In genomic region chr5:176812269-176813259, GRCh38 we compare ENCODE assay signal across 9 cellular contexts. TPM values are rescaled to one million over a fixed set of nuclear protein-coding genes. Genes with fewer than 3 reads are reported as not detected.
DNase-seq lines count a peak whose midpoint lies in the region; ATAC-seq, FAIRE-seq and TF ChIP-seq lines count a peak whose summit lies in the region.
"Had no signal": no experiment of that assay in that cellular context is flagged by ENCODE, and none has a peak within 500 bp of the region (broad histone marks: within the 10 kb centered on the region; RNA-seq: fewer than 3 reads in every experiment).

No MANE protein-coding gene starts in this region.

- peaks cover 8% of the 10 kb centered on the region for H3K4me1 Mint-ChIP-seq in activated CD4-positive, alpha-beta T cell treated with anti-CD3 and anti-CD28 coated beads for 36 hours

- no peak for FAIRE-seq in H1 (lab: Jason Lieb, UNC)

- H3K79me1 ChIP-seq in H1 (ENCODE audit: low read depth, low read length) = no peaks in the 10 kb centered on the region; the same call in 1 of the 2 replicates

- H3K36me3 ChIP-seq in H1 (ENCODE audit: control insufficient read depth in 2 of 4, insufficient read depth in 4 of 4, low read length in 3 of 4) = no peaks in the 10 kb centered on the region
- H3K36me3 ChIP-seq in smooth muscle cell (ENCODE audit: low read depth) = no peaks in the 10 kb centered on the region
- H3K36me3 ChIP-seq in Peyer's patch = no peaks in the 10 kb centered on the region

- 48% methylated on average over 35 of the region's 37 CpGs; no CpG with 5 or more reads in 1 of the 2 experiments for WGBS in H1 (ENCODE audit: extremely low coverage in 1 of 2, insufficient coverage in 1 of 2, insufficient read length in 1 of 2, insufficient replicate concordance in 2 of 2, low coverage in 1 of 2, low lambda C conversion rate in 2 of 2, missing lambda C conversion rate in 1 of 2), 2 experiments
- WGBS in smooth muscle cell (ENCODE audit: low lambda C conversion rate) = 43% methylated on average over 36 of the region's 37 CpGs

- H2BK20ac ChIP-seq in H1 (ENCODE audit: low read length) = peak overlapping the region; percentile 83; the same call in 1 of the 2 replicates

- no peak overlapping the region for H2AK5ac ChIP-seq in H1 (ENCODE audit: low read depth, low read length)

- H3K23me2 ChIP-seq in H1 (ENCODE audit: low read depth, low read length) = peaks cover 15% of the 10 kb centered on the region; the same call in 1 of the 2 replicates

- H3K14ac ChIP-seq in H1 (ENCODE audit: insufficient read length) = no peak overlapping the region

- no peak for TF ChIP-seq EP300 in H1 (IDR thresholded peaks at IDR 0.05; ENCODE audit: borderline replicate concordance in 1 of 2, low read depth in 2 of 2, low read length in 2 of 2)

- TF ChIP-seq CTCF in H1 (IDR thresholded peaks at IDR 0.05; ENCODE audit: control extremely low read depth in 1 of 3, insufficient read depth in 1 of 3, low read depth in 1 of 3, low read length in 3 of 3) (peak in 2 of 3 experiments; percentile 76 to 77; a peak in 3 of 4 replicates), smooth muscle cell (IDR thresholded peaks at IDR 0.05; ENCODE audit: borderline replicate concordance, insufficient read depth, poor library complexity, severe bottlenecking) (peak; percentile 48), Peyer's patch (IDR thresholded peaks at IDR 0.05) (peak in 1 of 6 experiments; percentile 12)

- H3K4me3 ChIP-seq in H1 (ENCODE audit: extremely low read depth in 1 of 4, insufficient read depth in 2 of 4, low read depth in 3 of 4, low read length in 4 of 4) (no peak overlapping the region), smooth muscle cell (no peak overlapping the region), Peyer's patch (no peak overlapping the region)

- H3K56ac ChIP-seq in H1 (replicated peaks; ENCODE audit: insufficient read length, low read depth, low read length) = no peak overlapping the region

- H4K5ac ChIP-seq in H1 (ENCODE audit: insufficient read length, low read depth, low read length) = no peak overlapping the region

- no peak overlapping the region for H3K23ac ChIP-seq in H1 (ENCODE audit: insufficient read length)

- no peaks in the 10 kb centered on the region for H3K9me3 Mint-ChIP-seq in activated CD4-positive, alpha-beta T cell treated with anti-CD3 and anti-CD28 coated beads for 36 hours (ENCODE audit: low read depth)
- H3K9me3 Mint-ChIP-seq: activated CD4-positive, alpha-beta T cell treated with anti-CD3 and anti-CD28 coated beads, Interleukin-2, amount 10 ng/mL, durations not matched to agents 7 days and 5 days had no signal

- no peaks in the 10 kb centered on the region for H3K79me2 ChIP-seq in H1 (ENCODE audit: control insufficient read depth in 1 of 2, insufficient read depth in 2 of 2, low read length in 2 of 2)
- no peaks in the 10 kb centered on the region for H3K79me2 ChIP-seq in smooth muscle cell (ENCODE audit: low read depth)

- no peaks in the 10 kb centered on the region for H3F3A ChIP-seq in smooth muscle cell (ENCODE audit: low read depth)

- no peak overlapping the region for H2BK120ac ChIP-seq in H1 (replicated peaks; ENCODE audit: low read depth, low read length)

- H3K27ac ChIP-seq in H1 (ENCODE audit: low read depth, low read length) (no peak overlapping the region), smooth muscle cell (ENCODE audit: low read depth) (no peak overlapping the region), Peyer's patch (no peak overlapping the region)

- peak; percentile 73 to 82 for TF ChIP-seq RAD21 in H1 (IDR thresholded peaks at IDR 0.05 in 1 of 2, conservative IDR thresholded peaks at IDR 0.05 in 1 of 2; ENCODE audit: low read depth in 2 of 2, low read length in 2 of 2)

- H3K4me1 ChIP-seq in H1 (replicated peaks in 1 of 4; ENCODE audit: control insufficient read depth in 3 of 4, insufficient read depth in 4 of 4, low read length in 3 of 4) (peaks cover 0 to 49% (median 21%) of the 10 kb centered on the region in 4 experiments; a peak in 6 of 7 replicates), smooth muscle cell (ENCODE audit: low read depth) (peaks cover 22% of the 10 kb centered on the region), Peyer's patch (peaks cover 0 to 23% (median 9%) of the 10 kb centered on the region in 4 donors)

- no peak for ATAC-seq in activated CD4-positive, alpha-beta T cell treated with anti-CD3 and anti-CD28 coated beads for 36 hours

- H2BK12ac ChIP-seq in H1 (ENCODE audit: low read depth, low read length) = peak overlapping the region; percentile 50; the same call in 1 of the 2 replicates

- H3K9me3 ChIP-seq in H1 (ENCODE audit: insufficient read depth in 2 of 2, low read depth in 1 of 2, low read length in 1 of 2) (no peaks in the 10 kb centered on the region), smooth muscle cell (replicated peaks; ENCODE audit: low read depth) (no peaks in the 10 kb centered on the region), Peyer's patch (peaks cover 0 to 5% (median 0%) of the 10 kb centered on the region in 4 donors)

- peaks cover 61% of the 10 kb centered on the region for H3K27me3 Mint-ChIP-seq in activated CD4-positive, alpha-beta T cell treated with anti-CD3 and anti-CD28 coated beads for 36 hours

- H3K18ac ChIP-seq in H1 (ENCODE audit: extremely low read depth, low read length) = peak overlapping the region; percentile 32

- intact Hi-C loops in activated CD4-positive, alpha-beta T cell treated with anti-CD3 and anti-CD28 coated beads for 36 hours (cut with DNase I, micrococcal nuclease) = loop anchor here in 1 of 2 experiments (2.0 to 5.0 kb wide), 2 partner anchors 146 to 300 kb away; no protein-coding TSS in a partner anchor

- peak overlapping the region; percentile 88; the same call in 1 of the 2 replicates for H2BK15ac ChIP-seq in H1 (ENCODE audit: low read length)

- H3K27me3 ChIP-seq in H1 (replicated peaks in 1 of 4; ENCODE audit: control insufficient read depth in 3 of 4, extremely low read depth in 1 of 4, insufficient read depth in 3 of 4, low read length in 3 of 4) (peaks cover 14 to 42% (median 41%) of the 10 kb centered on the region in 4 experiments), smooth muscle cell (ENCODE audit: low read depth) (peaks cover 96% of the 10 kb centered on the region), Peyer's patch (peaks cover 0 to 30% of the 10 kb centered on the region in 2 donors)

- peak; percentile 53 for DNase-seq in activated CD4-positive, alpha-beta T cell treated with anti-CD3 and anti-CD28 coated beads for 36 hours
- DNase-seq in activated CD4-positive, alpha-beta T cell treated with anti-CD3 and anti-CD28 coated beads for 4 hours = no peak
- DNase-seq in NCI-H524 (lab: John Stamatoyannopoulos, UW) (peak; percentile 50 to 66), H1 (ENCODE audit: low read depth in 1 of 2, low spot score in 2 of 2) (peak in 1 of 2 experiments; percentile 86), smooth muscle cell (lab: John Stamatoyannopoulos, UW; ENCODE audit: unreplicated experiment) (no peak), Peyer's patch (no peak), activated T-cell treated with anti-CD3 and anti-CD28 coated beads for 4 hours (no peak)
- DNase-seq in stimulated activated CD4-positive, alpha-beta T cell treated with anti-CD3 and anti-CD28 coated beads, Interleukin-4, amount 100 ng/mL, for 1 hour = no peak
- DNase-seq: activated CD4-positive, alpha-beta T cell treated with anti-CD3 and anti-CD28 coated beads, Interleukin-2, amount 10 ng/mL, durations not matched to agents 7 days and 5 days had no signal

- H3K9ac ChIP-seq in H1 (replicated peaks in 1 of 4; ENCODE audit: extremely low read depth in 1 of 4, low read depth in 3 of 4, low read length in 3 of 4) (no peak overlapping the region; a peak in 1 of 7 replicates), smooth muscle cell (ENCODE audit: low read depth) (no peak overlapping the region)

- no peak overlapping the region for H4K91ac ChIP-seq in H1 (replicated peaks; ENCODE audit: insufficient read length, low read length)

- H4K20me1 ChIP-seq in H1 (replicated peaks in 1 of 2; ENCODE audit: control insufficient read depth in 1 of 2, insufficient read depth in 2 of 2, low read length in 2 of 2) (peaks cover 2 to 15% of the 10 kb centered on the region in 2 experiments), smooth muscle cell (ENCODE audit: low read depth) (no peaks in the 10 kb centered on the region)

- H3K4me2 ChIP-seq in H1 (ENCODE audit: insufficient read depth in 1 of 2, low read depth in 2 of 2, low read length in 2 of 2) (peak overlapping the region in 1 of 2 experiments; percentile 31; a peak in 2 of 4 replicates), smooth muscle cell (no peak overlapping the region)

- no peak overlapping the region for H3K27ac Mint-ChIP-seq in activated CD4-positive, alpha-beta T cell treated with anti-CD3 and anti-CD28 coated beads for 36 hours
- H3K27ac Mint-ChIP-seq: activated CD4-positive, alpha-beta T cell treated with anti-CD3 and anti-CD28 coated beads, Interleukin-2, amount 10 ng/mL, durations not matched to agents 7 days and 5 days had no signal

- H3K4ac ChIP-seq in H1 (replicated peaks; ENCODE audit: insufficient read length, low read depth, low read length) = no peak overlapping the region

- POLR2A ChIA-PET in activated CD4-positive, alpha-beta T cell treated with anti-CD3 and anti-CD28 coated beads for 36 hours (lab: Charles Lee) = no interaction called here
- POLR2A ChIA-PET in H1 (lab: Charles Lee; ENCODE audit: partially characterized antibody) = interaction anchor here (1.2 kb wide), 1 partner anchor 39 kb away, joined by 5 read pairs; no protein-coding TSS in a partner anchor

- H3K36me3 Mint-ChIP-seq in activated CD4-positive, alpha-beta T cell treated with anti-CD3 and anti-CD28 coated beads for 36 hours (ENCODE audit: low read depth) = no peaks in the 10 kb centered on the region

- H4K8ac ChIP-seq in H1 (ENCODE audit: extremely low read depth, insufficient read depth, low read length) = no peak overlapping the region; the same call in 1 of the 2 replicates

- TF ChIP-seq POLR2A in H1 (IDR thresholded peaks at IDR 0.05; ENCODE audit: control extremely low read depth in 1 of 2, low read depth in 2 of 2, low read length in 2 of 2) = no peak
- TF ChIP-seq POLR2A in Peyer's patch (IDR thresholded peaks at IDR 0.05) = no peak

- no peak overlapping the region for H3K4me3 Mint-ChIP-seq in activated CD4-positive, alpha-beta T cell treated with anti-CD3 and anti-CD28 coated beads for 36 hours
- H3K4me3 Mint-ChIP-seq: activated CD4-positive, alpha-beta T cell treated with anti-CD3 and anti-CD28 coated beads, Interleukin-2, amount 10 ng/mL, durations not matched to agents 7 days and 5 days had no signal

- no peak overlapping the region for H2BK5ac ChIP-seq in H1 (ENCODE audit: low read depth, low read length)

- H2AFZ ChIP-seq in H1 (ENCODE audit: low read length) = no peak overlapping the region
- no peak overlapping the region for H2AFZ ChIP-seq in smooth muscle cell (ENCODE audit: low read depth)

- CTCF ChIA-PET in activated CD4-positive, alpha-beta T cell treated with anti-CD3 and anti-CD28 coated beads for 36 hours (lab: Charles Lee) = interaction anchor here (0.6 to 2.2 kb wide), 4 partner anchors 20 to 391 kb away, joined by 3 to 8 read pairs (median 4); no protein-coding TSS in a partner anchor
- CTCF ChIA-PET in H1 (lab: Charles Lee; ENCODE audit: partially characterized antibody) = interaction anchor here (0.7 to 5.1 kb wide), 52 partner anchors 9 to 368 kb away, joined by 3 to 38 read pairs (median 4); partner anchors contain the start of gene HK3

RNA-seq across cellular contexts. Expression of gene UNC5A, which starts 2.2 kb away (rescaled TPM):
- total RNA-seq in activated CD4-positive, alpha-beta T cell treated with anti-CD3 and anti-CD28 coated beads for 36 hours = not detected
- 4.0 and 4.1 TPM in 2 replicates for total RNA-seq in H1 (2021; fragmentation: NEBNext Ultra II Directional; extraction: Animal tissue kit (Norgen Biotek cat#: 25700))
- polyA plus RNA-seq in H1 (2011; rRNA removed) = 7.6 and 11.1 TPM in 2 replicates
- polyA plus RNA-seq in H1 (2011; cell fraction: cytosol; rRNA removed) = 5.5 TPM
- 11.1 TPM for polyA plus RNA-seq in H1 (2011; cell fraction: nucleus; rRNA removed)
- 4.2 to 10.8 TPM (median 8.7 TPM) in 4 replicates for polyA plus RNA-seq in H1 (2012, experiment 1 of 2)
- polyA plus RNA-seq in H1 (2012, experiment 2 of 2) = 5.7 TPM
- 3.8 TPM for polyA plus RNA-seq in H1 (2013, experiment 1 of 2)
- 4.2 TPM for polyA plus RNA-seq in H1 (2013, experiment 2 of 2)
- polyA minus RNA-seq in H1 (2011; rRNA and poly(A)+ RNA removed) = 4.4 and 5.4 TPM in 2 replicates
- polyA minus RNA-seq in H1 (2011; cell fraction: cytosol; rRNA and poly(A)+ RNA removed) = 5.1 TPM
- 4.8 TPM for polyA minus RNA-seq in H1 (2011; cell fraction: nucleus; rRNA and poly(A)+ RNA removed)
- total RNA-seq in smooth muscle cell = not detected in 2 replicates
- not detected in 2 replicates for polyA plus RNA-seq in smooth muscle cell
- under 1 TPM in 1 of 4 donors, not detected in 3; 0.18 TPM for total RNA-seq in Peyer's patch
- total RNA-seq: activated CD4-positive, alpha-beta T cell treated with anti-CD3 and anti-CD28 coated beads, Interleukin-2, amount 10 ng/mL, durations not matched to agents 7 days and 5 days had no signal

Comparison
In these comparisons a context has a peak if more than half of its experiments do, and no peak if none do; other contexts are left out.
1. DNase-seq: peak in activated CD4-positive, alpha-beta T cell treated with anti-CD3 and anti-CD28 coated beads for 36 hours (single experiment) and NCI-H524 (2 of 2); none in activated CD4-positive, alpha-beta T cell treated with anti-CD3 and anti-CD28 coated beads for 4 hours (0 of 2), smooth muscle cell (single experiment), Peyer's patch (0 of 3), stimulated activated CD4-positive, alpha-beta T cell treated with anti-CD3 and anti-CD28 coated beads, Interleukin-4, amount 100 ng/mL, for 1 hour (single experiment) and activated T-cell treated with anti-CD3 and anti-CD28 coated beads for 4 hours (single experiment).